In genomic region chr1:19083081-19083480, GRCh38 we compare ENCODE assay signal across 13 cellular contexts.
DNase-seq lines count a peak whose midpoint lies in the region; ATAC-seq, FAIRE-seq and TF ChIP-seq lines count a peak whose summit lies in the region.
"Had no signal": no experiment of that assay in that cellular context is flagged by ENCODE, and none has a peak within 500 bp of the region (broad histone marks: within the 10 kb centered on the region; RNA-seq: fewer than 3 reads in every experiment).

No MANE protein-coding gene starts in this region.

- no peak overlapping the region for H3K9ac ChIP-seq in endodermal cell (ENCODE audit: extremely low read depth, low read length, poor library complexity, severe bottlenecking)

- peak; percentile 61 for DNase-seq in RCC 7860 (ENCODE audit: low spot score)
- peak; percentile 90 for DNase-seq in dermis blood vessel endothelial cell
- DNase-seq in endodermal cell, result no peak
- no peak for DNase-seq in NCI-H2171 (lab: John Stamatoyannopoulos, UW)
- no peak for DNase-seq in NOMO-1 (lab: John Stamatoyannopoulos, UW; ENCODE audit: unreplicated experiment in 2 of 2)
- DNase-seq: activated naive CD4-positive, alpha-beta T cell treated with anti-CD3 and anti-CD28 coated beads, Interleukin-2, amount 50 U/mL, for 16 hours; head of caudate nucleus had no signal

- no peaks in the 10 kb centered on the region for H3K9me3 Mint-ChIP-seq in endodermal cell
- H3K9me3 Mint-ChIP-seq: mesothelial cell of epicardium had no signal

- H3K36me3 Mint-ChIP-seq in endodermal cell (ENCODE audit: low read depth), result peaks cover 90% of the 10 kb centered on the region

- FAIRE-seq in RCC 7860 (lab: Jason Lieb, UNC), result no peak
- FAIRE-seq: G401.6 had no signal

- no peak overlapping the region for H3K4me3 Mint-ChIP-seq in endodermal cell
- H3K4me3 Mint-ChIP-seq: mesothelial cell of epicardium had no signal

- no peak for ATAC-seq in GM18861 (IDR thresholded peaks at IDR 0.05; ENCODE audit: unreplicated experiment)
- ATAC-seq: psoas muscle had no signal

- peaks cover 11 to 99% of the 10 kb centered on the region in 2 experiments for H3K36me3 ChIP-seq in HEK293 (ENCODE audit: control insufficient read depth in 2 of 2, insufficient read depth in 1 of 2, low read length in 2 of 2)
- peaks cover 99% of the 10 kb centered on the region for H3K36me3 ChIP-seq in mesodermal cell (ENCODE audit: control insufficient read depth, insufficient read depth, low read length)
- peaks cover 98% of the 10 kb centered on the region for H3K36me3 ChIP-seq in endodermal cell (ENCODE audit: control insufficient read depth, insufficient read depth, low read length)

- 90 to 97% methylated on average over 6 to 7 of the region's 7 CpGs for WGBS in mesodermal cell (ENCODE audit: insufficient coverage in 2 of 2), 2 experiments
- 93 to 98% methylated on average over 7 of the region's 7 CpGs for WGBS in endodermal cell (ENCODE audit: insufficient coverage in 1 of 2, insufficient read length in 1 of 2), 2 experiments

- H3K4me3 ChIP-seq in HEK293 (ENCODE audit: low read depth, low read length) (no peak overlapping the region), mesodermal cell (ENCODE audit: extremely low read depth, insufficient read depth, low read length, poor library complexity, severe bottlenecking) (no peak overlapping the region), endodermal cell (ENCODE audit: low read length) (no peak overlapping the region)
- H3K4me3 ChIP-seq: psoas muscle had no signal

- H3K9me3 ChIP-seq in HEK293 (ENCODE audit: control insufficient read depth, insufficient read depth, low read depth, low read length) (no peaks in the 10 kb centered on the region), mesodermal cell (ENCODE audit: control insufficient read depth, low read length) (no peaks in the 10 kb centered on the region), endodermal cell (ENCODE audit: control insufficient read depth, low read length) (no peaks in the 10 kb centered on the region)
- H3K9me3 ChIP-seq: psoas muscle had no signal

- no peak for TF ChIP-seq CTCF in HEK293 (tag by site-specific recombination; IDR thresholded peaks at IDR 0.05)
- no peak for TF ChIP-seq CTCF in endodermal cell (conservative IDR thresholded peaks at IDR 0.05)

- H3K27ac ChIP-seq in HEK293 (ENCODE audit: extremely low read depth, low read depth, low read length), result no peak overlapping the region
- H3K27ac ChIP-seq in mesodermal cell (ENCODE audit: low read depth, low read length, severe bottlenecking), result peak overlapping the region; percentile 2
- H3K27ac ChIP-seq in endodermal cell (ENCODE audit: low read depth, low read length), result no peak overlapping the region

- no peaks in the 10 kb centered on the region for H3K4me1 Mint-ChIP-seq in endodermal cell
- H3K4me1 Mint-ChIP-seq: mesothelial cell of epicardium had no signal

- no peaks in the 10 kb centered on the region for H3K27me3 ChIP-seq in endodermal cell (ENCODE audit: control insufficient read depth, insufficient read depth, low read length, poor library complexity, severe bottlenecking)

- POLR2A ChIA-PET in HEK293 (lab: Yijun Ruan, JAX), result no interaction called here

- CTCF ChIA-PET in HEK293 (lab: Yijun Ruan, JAX), result interaction anchor here (0.6 to 3.4 kb wide), 5 partner anchors 8 to 198 kb away, joined by 3 to 17 read pairs (median 3); no protein-coding TSS in a partner anchor

- no peaks in the 10 kb centered on the region for H3K4me1 ChIP-seq in HEK293 (ENCODE audit: control insufficient read depth, insufficient read depth, low read length)
- peaks cover 41% of the 10 kb centered on the region for H3K4me1 ChIP-seq in mesodermal cell (ENCODE audit: control insufficient read depth, insufficient read depth, low read length, poor library complexity, severe bottlenecking)
- no peaks in the 10 kb centered on the region for H3K4me1 ChIP-seq in endodermal cell (ENCODE audit: control insufficient read depth, insufficient read depth, low read length)

- H3K27me3 Mint-ChIP-seq in endodermal cell (ENCODE audit: insufficient read depth), result no peaks in the 10 kb centered on the region

- no peak overlapping the region for H3K27ac Mint-ChIP-seq in endodermal cell
- H3K27ac Mint-ChIP-seq: mesothelial cell of epicardium had no signal

TF ChIP-seq in HEK293, 187 proteins besides CTCF, POLR2A, EP300 and RAD21 (continues in another document):
- TF ChIP-seq, protein P1, sequence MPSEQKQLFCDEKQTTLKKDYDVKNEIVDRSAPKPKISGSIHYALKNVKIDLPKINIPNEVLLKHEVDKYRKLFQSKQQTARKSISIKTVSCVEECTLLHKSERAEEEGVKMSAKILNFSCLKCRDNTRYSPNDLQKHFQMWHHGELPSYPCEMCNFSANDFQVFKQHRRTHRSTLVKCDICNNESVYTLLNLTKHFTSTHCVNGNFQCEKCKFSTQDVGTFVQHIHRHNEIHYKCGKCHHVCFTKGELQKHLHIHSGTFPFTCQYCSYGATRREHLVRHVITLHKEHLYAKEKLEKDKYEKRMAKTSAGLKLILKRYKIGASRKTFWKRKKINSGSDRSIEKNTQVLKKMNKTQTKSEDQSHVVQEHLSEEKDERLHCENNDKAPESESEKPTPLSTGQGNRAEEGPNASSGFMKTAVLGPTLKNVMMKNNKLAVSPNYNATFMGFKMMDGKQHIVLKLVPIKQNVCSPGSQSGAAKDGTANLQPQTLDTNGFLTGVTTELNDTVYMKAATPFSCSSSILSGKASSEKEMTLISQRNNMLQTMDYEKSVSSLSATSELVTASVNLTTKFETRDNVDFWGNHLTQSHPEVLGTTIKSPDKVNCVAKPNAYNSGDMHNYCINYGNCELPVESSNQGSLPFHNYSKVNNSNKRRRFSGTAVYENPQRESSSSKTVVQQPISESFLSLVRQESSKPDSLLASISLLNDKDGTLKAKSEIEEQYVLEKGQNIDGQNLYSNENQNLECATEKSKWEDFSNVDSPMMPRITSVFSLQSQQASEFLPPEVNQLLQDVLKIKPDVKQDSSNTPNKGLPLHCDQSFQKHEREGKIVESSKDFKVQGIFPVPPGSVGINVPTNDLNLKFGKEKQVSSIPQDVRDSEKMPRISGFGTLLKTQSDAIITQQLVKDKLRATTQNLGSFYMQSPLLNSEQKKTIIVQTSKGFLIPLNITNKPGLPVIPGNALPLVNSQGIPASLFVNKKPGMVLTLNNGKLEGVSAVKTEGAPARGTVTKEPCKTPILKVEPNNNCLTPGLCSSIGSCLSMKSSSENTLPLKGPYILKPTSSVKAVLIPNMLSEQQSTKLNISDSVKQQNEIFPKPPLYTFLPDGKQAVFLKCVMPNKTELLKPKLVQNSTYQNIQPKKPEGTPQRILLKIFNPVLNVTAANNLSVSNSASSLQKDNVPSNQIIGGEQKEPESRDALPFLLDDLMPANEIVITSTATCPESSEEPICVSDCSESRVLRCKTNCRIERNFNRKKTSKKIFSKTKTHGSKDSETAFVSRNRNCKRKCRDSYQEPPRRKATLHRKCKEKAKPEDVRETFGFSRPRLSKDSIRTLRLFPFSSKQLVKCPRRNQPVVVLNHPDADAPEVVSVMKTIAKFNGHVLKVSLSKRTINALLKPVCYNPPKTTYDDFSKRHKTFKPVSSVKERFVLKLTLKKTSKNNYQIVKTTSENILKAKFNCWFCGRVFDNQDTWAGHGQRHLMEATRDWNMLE (tag by site-specific recombination; conservative IDR thresholded peaks at IDR 0.05; ENCODE audit: low read depth), result no peak
- TF ChIP-seq ZNF660 (tag by site-specific recombination; IDR thresholded peaks at IDR 0.05), result no peak
- TF ChIP-seq ZNF629 (tag by site-specific recombination; IDR thresholded peaks at IDR 0.05), result peak; percentile 64
- peak; percentile 88 for TF ChIP-seq KLF17 (tag by site-specific recombination; IDR thresholded peaks at IDR 0.05)
- TF ChIP-seq, protein P2, sequence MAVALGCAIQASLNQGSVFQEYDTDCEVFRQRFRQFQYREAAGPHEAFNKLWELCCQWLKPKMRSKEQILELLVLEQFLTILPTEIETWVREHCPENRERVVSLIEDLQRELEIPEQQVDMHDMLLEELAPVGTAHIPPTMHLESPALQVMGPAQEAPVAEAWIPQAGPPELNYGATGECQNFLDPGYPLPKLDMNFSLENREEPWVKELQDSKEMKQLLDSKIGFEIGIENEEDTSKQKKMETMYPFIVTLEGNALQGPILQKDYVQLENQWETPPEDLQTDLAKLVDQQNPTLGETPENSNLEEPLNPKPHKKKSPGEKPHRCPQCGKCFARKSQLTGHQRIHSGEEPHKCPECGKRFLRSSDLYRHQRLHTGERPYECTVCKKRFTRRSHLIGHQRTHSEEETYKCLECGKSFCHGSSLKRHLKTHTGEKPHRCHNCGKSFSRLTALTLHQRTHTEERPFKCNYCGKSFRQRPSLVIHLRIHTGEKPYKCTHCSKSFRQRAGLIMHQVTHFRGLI (tag by site-specific recombination; IDR thresholded peaks at IDR 0.05), result no peak

Comparison
In these comparisons a context has a peak if more than half of its experiments do, and no peak if none do; other contexts are left out.
1. DNase-seq: peak in RCC 7860 (single experiment) and dermis blood vessel endothelial cell (single experiment); none in endodermal cell (single experiment), NCI-H2171 (single experiment) and NOMO-1 (0 of 2).